ENCODE assay signal across 32 cellular contexts in genomic region chr6:20084411-20084810, GRCh38.
"Had no signal": no experiment of that assay in that cellular context is flagged by ENCODE, and none has a peak within 500 bp of the region (broad histone marks: within the 10 kb centered on the region; RNA-seq: fewer than 3 reads in every experiment).

No MANE protein-coding gene starts in this region.

- ATAC-seq: activated naive CD4-positive, alpha-beta T cell treated with anti-CD3 and anti-CD28 coated beads, Interleukin-2, amount 50 U/mL, for 72 hours; activated naive CD8-positive, alpha-beta T cell treated with anti-CD3 and anti-CD28 coated beads, Interleukin-2, amount 50 U/mL, for 24 hours; activated T-cell treated with anti-CD3 and anti-CD28 coated beads, Interleukin-2, amount 50 U/mL, for 4 hours; activated T-cell treated with anti-CD3 and anti-CD28 coated beads, Interleukin-2, amount 50 U/mL, for 72 hours; activated T-helper 17 cell treated with anti-CD3 and anti-CD28 coated beads, Interleukin-2, amount 50 U/mL, for 72 hours; body of pancreas had no signal

- H3K27ac ChIP-seq: adrenal gland, ascending aorta, body of pancreas, brain microvascular endothelial cell, breast epithelium, cardiac muscle cell had no signal

- H3K4me1 ChIP-seq: adrenal gland, ascending aorta, body of pancreas, breast epithelium had no signal

- H3K4me3 ChIP-seq: adrenal gland, ascending aorta, body of pancreas, breast epithelium, cardiac muscle cell had no signal

- DNase-seq: activated effector memory CD4-positive, alpha-beta T cell treated with anti-CD3 and anti-CD28 coated beads, Interleukin-2, amount 50 U/mL, for 16 hours; activated effector memory CD4-positive, alpha-beta T cell treated with Interleukin-2 at 50 U/mL for 16 hours; activated gamma-delta T cell; activated gamma-delta T cell treated with Interleukin-2 at 50 U/mL for 16 hours; activated naive CD4-positive, alpha-beta T cell treated with anti-CD3 and anti-CD28 coated beads for 36 hours; activated naive CD4-positive, alpha-beta T cell treated with anti-CD3 and anti-CD28 coated beads, Interleukin-2, amount 10 ng/mL, durations not matched to agents 7 days and 5 days; activated naive CD4-positive, alpha-beta T cell treated with anti-CD3 and anti-CD28 coated beads, Interleukin-2, amount 50 U/mL, for 16 hours; activated naive CD4-positive, alpha-beta T cell treated with Interleukin-2 at 50 U/mL for 16 hours; activated naive CD8-positive, alpha-beta T cell treated with anti-CD3 and anti-CD28 coated beads for 36 hours; activated naive CD8-positive, alpha-beta T cell treated with anti-CD3 and anti-CD28 coated beads, Interleukin-2, amount 10 ng/mL, durations not matched to agents 7 days and 5 days; activated naive CD8-positive, alpha-beta T cell treated with anti-CD3 and anti-CD28 coated beads, Interleukin-2, amount 50 U/mL, for 24 hours; activated T-cell treated with anti-CD3 and anti-CD28 coated beads for 4 hours; activated T-cell treated with anti-CD3 and anti-CD28 coated beads, Interleukin-2, amount 50 U/mL, for 1 hour; activated T-cell treated with anti-CD3 and anti-CD28 coated beads, Interleukin-2, amount 50 U/mL, for 24 hours; activated T-cell treated with anti-CD3 and anti-CD28 coated beads, Interleukin-2, amount 50 U/mL, for 4 hours; activated T-cell treated with anti-CD3 and anti-CD28 coated beads, Interleukin-2, amount 50 U/mL, for 48 hours; activated T-cell treated with anti-CD3 and anti-CD28 coated beads, Interleukin-2, amount 50 U/mL, for 72 hours; adrenal gland; amniotic stem cell; amygdala; anterior cingulate cortex; aorta; body of pancreas; brain microvascular endothelial cell; caudate nucleus; central memory CD4-positive, alpha-beta T cell; cerebellar nuclear complex had no signal

- H3K36me3 ChIP-seq: adrenal gland, ascending aorta, brain microvascular endothelial cell, breast epithelium, cardiac muscle cell had no signal

- H3K27me3 ChIP-seq: adrenal gland, ascending aorta, body of pancreas, brain microvascular endothelial cell, breast epithelium, cardiac muscle cell had no signal
